In genomic region chr17:57004944-57005579, GRCh38 we compare ENCODE assay signal across 8 cellular contexts. TPM values are rescaled to one million over a fixed set of nuclear protein-coding genes. Genes with fewer than 3 reads are reported as not detected.
DNase-seq lines count a peak whose midpoint lies in the region; ATAC-seq, FAIRE-seq and TF ChIP-seq lines count a peak whose summit lies in the region.

No MANE protein-coding gene starts in this region.

- FAIRE-seq in RCC 7860 (lab: Jason Lieb, UNC), result no peak

- peaks cover 48% of the 10 kb centered on the region for H3K4me1 ChIP-seq in OCI-LY7 (ENCODE audit: insufficient read depth, low read length, poor library complexity, severe bottlenecking)

- peak overlapping the region; percentile 64 for H3K4me2 ChIP-seq in OCI-LY7 (ENCODE audit: low read length)

- no peaks in the 10 kb centered on the region for H3K9me2 ChIP-seq in OCI-LY7 (ENCODE audit: insufficient read depth, low read length)

- no peaks in the 10 kb centered on the region for H4K20me1 ChIP-seq in OCI-LY7 (ENCODE audit: insufficient read depth, low read length)

- H3K27ac ChIP-seq in C4-2B, result no peak overlapping the region
- peak overlapping the region; percentile 94 for H3K27ac ChIP-seq in OCI-LY7 (ENCODE audit: low read depth, low read length, poor library complexity, severe bottlenecking)

- no TSS peak for BruUV-seq in OCI-LY7 (replicated peaks; lab: Mats Ljungman, UMichigan)

- TF ChIP-seq CTCF in C4-2B (conservative IDR thresholded peaks at IDR 0.05) (peak; percentile 58), OCI-LY7 (conservative IDR thresholded peaks at IDR 0.05; ENCODE audit: low read length) (peak; percentile 66)

- no peaks in the 10 kb centered on the region for H3K79me2 ChIP-seq in OCI-LY7 (ENCODE audit: insufficient read depth, low read depth, low read length)

- DNase-seq in OCI-LY7 (ENCODE audit: low spot score) (peak; percentile 94), germinal center (ENCODE audit: low spot score) (peak; percentile 73), NCI-H1092 (lab: John Stamatoyannopoulos, UW) (no peak), RCC 7860 (ENCODE audit: low spot score) (no peak)
- no peak for DNase-seq in central memory CD4-positive, alpha-beta T cell

- ATAC-seq in GM19023 (IDR thresholded peaks at IDR 0.05; ENCODE audit: unreplicated experiment) (peak; percentile 75), HG03039 (IDR thresholded peaks at IDR 0.05; ENCODE audit: unreplicated experiment) (peak; percentile 74)

- H3K36me3 ChIP-seq in OCI-LY7 (ENCODE audit: insufficient read depth, low read length), result peaks cover 59% of the 10 kb centered on the region

- intact Hi-C loops in OCI-LY7 (cut with micrococcal nuclease; ENCODE audit: unreplicated experiment), result loop anchor here (1.0 to 10.0 kb wide), 5 partner anchors 27 to 173 kb away; partner anchors contain the start of genes AKAP1, C17orf67, COIL and DGKE

- CTCF ChIA-PET in OCI-LY7 (lab: Charles Lee; ENCODE audit: unreplicated experiment), result no interaction called here

- H3K9me3 ChIP-seq in OCI-LY7 (ENCODE audit: low read length), result no peaks in the 10 kb centered on the region

- H3K4me3 ChIP-seq in OCI-LY7 (ENCODE audit: low read depth, low read length, poor library complexity, severe bottlenecking), result peak overlapping the region; percentile 52

- H2AFZ ChIP-seq in OCI-LY7 (ENCODE audit: low read length), result peak overlapping the region; percentile 58

- POLR2A ChIA-PET in OCI-LY7 (lab: Charles Lee), result interaction anchor here (0.9 kb wide), 1 partner anchor 64 kb away, joined by 3 read pairs; no protein-coding TSS in a partner anchor

RNA-seq across cellular contexts. Expression of gene SCPEP1, which starts 27.1 kb away (rescaled TPM):
- 36.5 and 48.2 TPM in 2 replicates for total RNA-seq in OCI-LY7 (2014; rRNA removed; shearing (Covaris generic))
- total RNA-seq in OCI-LY7 (2022), result 43.0 and 48.8 TPM in 2 replicates

RNA-seq across cellular contexts. Expression of gene COIL, which starts 44.2 kb away (rescaled TPM):
- total RNA-seq in OCI-LY7 (2014; rRNA removed; shearing (Covaris generic)), result 20.5 and 24.8 TPM in 2 replicates
- 20.7 and 22.8 TPM in 2 replicates for total RNA-seq in OCI-LY7 (2022)

Comparison
In these comparisons a context has a peak if more than half of its experiments do, and no peak if none do; other contexts are left out.
1. DNase-seq: peak in OCI-LY7 (single experiment) and germinal center (single experiment); none in NCI-H1092 (single experiment), central memory CD4-positive, alpha-beta T cell (single experiment) and RCC 7860 (single experiment).